In the genomic region with DNA sequence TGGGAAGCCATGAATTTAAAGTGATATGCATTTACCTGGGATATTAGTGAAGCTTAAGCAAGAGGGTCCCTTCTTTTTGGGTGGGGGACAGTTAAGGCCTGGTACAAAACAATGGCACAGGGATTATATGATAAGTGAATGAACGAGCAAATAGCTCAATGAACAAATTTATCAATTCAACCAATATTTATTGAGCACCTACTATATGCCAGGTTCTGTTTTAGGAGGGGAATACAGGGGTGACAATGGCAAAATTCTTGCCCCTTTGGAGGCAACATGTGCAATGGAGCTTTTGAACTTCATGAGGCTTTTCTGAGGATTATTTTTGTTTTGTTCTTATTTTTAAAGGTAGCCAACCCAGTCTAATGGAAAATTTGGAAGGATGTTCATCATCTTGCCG, we compare ENCODE assay signal across 8 cellular contexts.
"Had no signal": no experiment of that assay in that cellular context is flagged by ENCODE, and none has a peak within 500 bp of the region (broad histone marks: within the 10 kb centered on the region; RNA-seq: fewer than 3 reads in every experiment).

No MANE protein-coding gene starts in this region.

- ATAC-seq: GM12878 had no signal

- H3K4me3 ChIP-seq: GM12878 had no signal

- DNase-seq: GDM1, GF-D8 had no signal

- FAIRE-seq: G401.6, GM12878, GM12891, GM12892, GM18507, GM19239 had no signal
